8 cellular contexts compared by ENCODE assay signal in the genomic region with DNA sequence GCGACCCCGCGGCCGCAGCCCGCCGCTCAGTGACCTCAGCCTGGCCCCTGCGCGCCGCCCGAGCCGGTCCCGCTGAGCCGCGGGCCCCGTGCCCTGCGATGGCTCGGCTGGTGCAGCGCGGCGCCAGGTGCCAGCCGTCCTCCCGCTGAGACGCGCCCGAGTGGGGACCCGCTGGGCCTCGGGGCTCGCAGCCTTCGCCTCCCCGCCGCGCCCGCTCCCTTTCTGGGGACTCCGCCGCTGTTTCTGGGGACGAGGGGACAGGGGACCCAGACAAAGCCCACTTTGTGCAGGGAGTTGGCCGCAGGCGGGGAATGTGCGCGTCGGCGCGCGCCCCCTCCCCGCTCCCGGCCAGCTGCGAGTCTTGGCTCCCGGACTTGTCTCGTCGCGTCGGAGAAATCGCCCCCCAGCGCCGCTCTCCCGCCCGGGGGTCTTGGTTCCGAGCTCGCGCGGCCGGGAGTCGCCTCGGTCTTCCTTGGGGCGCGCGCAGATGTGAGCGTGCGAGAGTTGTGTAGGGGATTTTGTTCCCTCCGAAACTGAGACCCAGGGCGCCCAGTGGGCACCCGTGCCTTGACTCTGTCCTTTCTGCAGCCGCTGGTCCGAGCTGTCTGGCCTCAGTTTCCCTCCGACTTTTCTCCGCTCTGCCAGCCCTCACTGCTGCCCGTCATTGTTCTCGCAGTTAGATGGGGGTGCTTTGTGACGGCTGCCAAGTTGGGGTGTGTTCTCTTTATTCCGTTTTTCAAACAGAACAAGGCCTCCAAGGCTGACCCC. TPM values are rescaled to one million over a fixed set of nuclear protein-coding genes. Genes with fewer than 3 reads are reported as not detected.
DNase-seq lines count a peak whose midpoint lies in the region; ATAC-seq and TF ChIP-seq lines count a peak whose summit lies in the region.

No MANE protein-coding gene starts in this region.

- no peaks in the 10 kb centered on the region for H3K36me3 ChIP-seq in adrenal gland (replicated peaks in 1 of 2)
- H3K36me3 ChIP-seq in spleen = peaks cover 0 to 3% (median 0%) of the 10 kb centered on the region in 6 donors

- no peaks in the 10 kb centered on the region for H3K9me3 Mint-ChIP-seq in immature natural killer cell

- TF ChIP-seq CTCF in adrenal gland (IDR thresholded peaks at IDR 0.05) = no peak
- no peak for TF ChIP-seq CTCF in spleen (IDR thresholded peaks at IDR 0.05 in 8 of 11, conservative IDR thresholded peaks at IDR 0.05 in 3 of 11)

- H3K27ac Mint-ChIP-seq in immature natural killer cell = peak overlapping the region in 5 of 6 donors; percentile 25 to 81 (median 74)

- peak overlapping the region; percentile 83 to 89 (median 86) for H3K4me3 Mint-ChIP-seq in immature natural killer cell

- H3K27me3 Mint-ChIP-seq in immature natural killer cell (ENCODE audit: low read depth in 3 of 3) = peaks cover 2 to 16% (median 8%) of the 10 kb centered on the region in 3 donors

- DNase-seq in adrenal gland = no peak
- DNase-seq in immature natural killer cell = no peak
- DNase-seq in spleen = no peak
- no peak for DNase-seq in SIG-M5 treated with dmso at 0.1 percent for 504 hours (lab: John Stamatoyannopoulos, UW; ENCODE audit: unreplicated experiment)
- DNase-seq in AG08395 (ENCODE audit: low spot score) = no peak

- H3K9me3 ChIP-seq in adrenal gland (replicated peaks in 1 of 3) (no peaks in the 10 kb centered on the region), spleen (no peaks in the 10 kb centered on the region)

- TF ChIP-seq POLR2A in adrenal gland (IDR thresholded peaks at IDR 0.05) (no peak), spleen (IDR thresholded peaks at IDR 0.05) (no peak)

- H3K27me3 ChIP-seq in adrenal gland (no peaks in the 10 kb centered on the region), spleen (replicated peaks in 1 of 7) (peaks cover 0 to 35% (median 14%) of the 10 kb centered on the region in 7 donors)

- intact Hi-C loops in adrenal gland (cut with DNase I) = no loop called here
- intact Hi-C loops in spleen (cut with DNase I; ENCODE audit: low total_unique reads) = no loop called here

- WGBS in adrenal gland, 4 donors = 0 to 1% (median 0%) methylated on average over 8 to 80 of the region's 80 CpGs
- WGBS in spleen, 5 donors = 1 to 2% (median 1%) methylated on average over 37 to 80 of the region's 80 CpGs

- peaks cover 5 to 16% of the 10 kb centered on the region in 2 donors for H3K4me1 Mint-ChIP-seq in immature natural killer cell

- no peaks in the 10 kb centered on the region for H3K36me3 Mint-ChIP-seq in immature natural killer cell

- H3K27ac ChIP-seq in adrenal gland = peak overlapping the region in 4 of 5 donors; percentile 37 to 91 (median 72)
- H3K27ac ChIP-seq in spleen = peak overlapping the region; percentile 35 to 91 (median 80)

- H3K4me3 ChIP-seq in adrenal gland (peak overlapping the region; percentile 72 to 98 (median 84)), spleen (peak overlapping the region; percentile 64 to 97 (median 75))

- ATAC-seq in GM18519 (IDR thresholded peaks at IDR 0.05; ENCODE audit: low FRiP score, unreplicated experiment) = peak; percentile 34
- peak; percentile 40 for ATAC-seq in HG02943 (IDR thresholded peaks at IDR 0.05; ENCODE audit: low read depth, unreplicated experiment)
- no peak for ATAC-seq in GM21423 (IDR thresholded peaks at IDR 0.05; ENCODE audit: unreplicated experiment)

- H3K4me1 ChIP-seq in adrenal gland (replicated peaks in 1 of 2) (peaks cover 29 to 30% of the 10 kb centered on the region in 2 donors), spleen (peaks cover 6 to 67% (median 38%) of the 10 kb centered on the region in 6 donors)

RNA-seq across cellular contexts. Expression of gene VASH1, which starts 0.8 kb away (rescaled TPM):
- 10 to 100 TPM; 13.6 to 58.5 (median 27.3) TPM for total RNA-seq in adrenal gland
- polyA plus RNA-seq in adrenal gland = 10 to 100 TPM; 16.8 to 39.4 (median 21.0) TPM
- polyA plus RNA-seq in immature natural killer cell = 1 to 10 TPM in 2 of 3 donors, not detected in 1; 1.6 to 2.9 TPM
- 10 to 100 TPM; 16.9 to 39.1 (median 27.3) TPM for total RNA-seq in spleen
- 10 to 100 TPM in 1 of 3 donors, 1 to 10 TPM in 2; 6.4 to 16.7 (median 8.2) TPM for polyA plus RNA-seq in spleen

RNA-seq across cellular contexts. Expression of gene ANGEL1, which starts 50.6 kb away (rescaled TPM):
- 10 to 100 TPM; 22.2 to 38.2 (median 32.3) TPM for total RNA-seq in adrenal gland
- 10 to 100 TPM; 11.8 to 21.5 (median 18.7) TPM for polyA plus RNA-seq in adrenal gland
- polyA plus RNA-seq in immature natural killer cell = 10 to 100 TPM; 14.1 to 19.8 (median 17.8) TPM
- 10 to 100 TPM; 35.5 to 76.8 (median 60.2) TPM for total RNA-seq in spleen
- 10 to 100 TPM in 2 of 3 donors, 1 to 10 TPM in 1; 7.4 to 21.1 (median 10.5) TPM for polyA plus RNA-seq in spleen
